In the genomic region with DNA sequence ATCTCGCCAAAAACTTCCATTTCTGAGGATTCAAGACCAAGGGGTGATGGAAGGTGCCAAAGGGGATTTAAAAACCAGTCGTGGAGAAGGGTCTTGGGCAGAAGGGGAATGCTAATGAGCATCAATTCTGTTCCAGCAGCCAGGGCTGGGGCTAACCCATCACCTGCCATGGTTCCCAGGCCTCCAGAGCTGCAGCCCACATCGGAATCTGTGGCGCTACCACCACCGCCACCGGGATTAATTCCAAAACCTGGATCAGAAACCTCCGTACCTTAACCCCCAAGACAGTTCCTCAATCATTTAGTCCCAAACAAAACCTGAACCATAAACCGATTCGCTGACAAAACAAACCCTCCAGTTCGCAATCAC, we compare ENCODE assay signal across 8 cellular contexts. TPM values are rescaled to one million over a fixed set of nuclear protein-coding genes. Genes with fewer than 3 reads are reported as not detected.
DNase-seq lines count a peak whose midpoint lies in the region; ATAC-seq and TF ChIP-seq lines count a peak whose summit lies in the region.

No MANE protein-coding gene starts in this region.

- H3K9me3 ChIP-seq in A673 (ENCODE audit: low read depth, low read length, poor library complexity, severe bottlenecking) = peaks cover 29% of the 10 kb centered on the region
- peaks cover 0 to 68% (median 0%) of the 10 kb centered on the region in 11 donors for H3K9me3 ChIP-seq in heart right ventricle
- peaks cover 71% of the 10 kb centered on the region for H3K9me3 ChIP-seq in psoas muscle

- H3K36me3 ChIP-seq in A673 (ENCODE audit: insufficient read depth, low read length, poor library complexity, severe bottlenecking) = peaks cover 12% of the 10 kb centered on the region
- peaks cover 0 to 25% (median 16%) of the 10 kb centered on the region in 9 donors for H3K36me3 ChIP-seq in heart right ventricle
- H3K36me3 ChIP-seq in psoas muscle (ENCODE audit: insufficient read depth in 1 of 2, low read depth in 1 of 2) = peaks cover 0 to 18% of the 10 kb centered on the region in 2 donors

- DNase-seq in A673 (ENCODE audit: low spot score) (peak; percentile 10), activated B cell treated with CpG ODN at 0.5 μM for 24 hours (no peak), heart right ventricle (no peak), psoas muscle (no peak), omental fat pad (ENCODE audit: low spot score) (no peak), ureter (ENCODE audit: low spot score) (no peak)

- WGBS in heart right ventricle, 2 donors = 4 to 7% methylated on average over 10 of the region's 10 CpGs
- 3 to 5% (median 5%) methylated on average over 10 of the region's 10 CpGs for WGBS in psoas muscle, 3 donors

- no peaks in the 10 kb centered on the region for H3K27me3 ChIP-seq in A673 (replicated peaks; ENCODE audit: insufficient read depth, low read depth, low read length, poor library complexity)
- H3K27me3 ChIP-seq in heart right ventricle = no peaks in the 10 kb centered on the region
- H3K27me3 ChIP-seq in psoas muscle (ENCODE audit: insufficient read depth in 3 of 3, low read length in 2 of 3) = peaks cover 0 to 1% (median 0%) of the 10 kb centered on the region in 3 donors

- H3K36me3 Mint-ChIP-seq in activated B cell treated with CpG ODN at 0.5 μM for 24 hours (ENCODE audit: low read depth) = peaks cover 37% of the 10 kb centered on the region

- TSS peak; percentile 71 for BruUV-seq in A673 (replicated peaks; lab: Mats Ljungman, UMichigan)

- H3K27ac Mint-ChIP-seq in activated B cell treated with CpG ODN at 0.5 μM for 24 hours = peak overlapping the region; percentile 99

- H3K4me1 Mint-ChIP-seq in activated B cell treated with CpG ODN at 0.5 μM for 24 hours = peaks cover 18% of the 10 kb centered on the region

- no peaks in the 10 kb centered on the region for H3K27me3 Mint-ChIP-seq in activated B cell treated with CpG ODN at 0.5 μM for 24 hours

- H3K4me3 ChIP-seq in A673 (ENCODE audit: low read depth, low read length, poor library complexity, severe bottlenecking) (peak overlapping the region; percentile 69), heart right ventricle (peak overlapping the region; percentile 60 to 84 (median 80)), psoas muscle (peak overlapping the region; percentile 79)

- H3K27ac ChIP-seq in A673 (ENCODE audit: low read depth, low read length, poor library complexity, severe bottlenecking) (peak overlapping the region; percentile 72), heart right ventricle (peak overlapping the region; percentile 62 to 92 (median 88)), psoas muscle (no peak overlapping the region)

- CTCF ChIA-PET in A673 (lab: Charles Lee) = no interaction called here
- CTCF ChIA-PET in activated B cell treated with CpG ODN at 0.5 μM for 24 hours (lab: Charles Lee) = interaction anchor here (1.2 kb wide), 1 partner anchor 13 kb away, joined by 3 read pairs; no protein-coding TSS in a partner anchor

- no peak for TF ChIP-seq CTCF in A673 (conservative IDR thresholded peaks at IDR 0.05; ENCODE audit: low read depth, low read length)
- TF ChIP-seq CTCF in activated B cell treated with CpG ODN at 0.5 μM for 24 hours (IDR thresholded peaks at IDR 0.05) = no peak
- no peak for TF ChIP-seq CTCF in heart right ventricle (IDR thresholded peaks at IDR 0.05)
- TF ChIP-seq CTCF in psoas muscle (IDR thresholded peaks at IDR 0.05) = no peak
- TF ChIP-seq CTCF in omental fat pad (IDR thresholded peaks at IDR 0.05) = no peak

- H3K4me1 ChIP-seq in A673 (ENCODE audit: insufficient read depth, low read length, poor library complexity, severe bottlenecking) (no peaks in the 10 kb centered on the region), heart right ventricle (peaks cover 0 to 23% (median 9%) of the 10 kb centered on the region in 9 donors), psoas muscle (peaks cover 3% of the 10 kb centered on the region)

- ATAC-seq in GM21390 (IDR thresholded peaks at IDR 0.05; ENCODE audit: unreplicated experiment) (peak; percentile 21), activated B cell treated with CpG ODN at 0.5 μM for 24 hours (ENCODE audit: low read depth) (no peak), heart right ventricle (peak; percentile 3 to 67 (median 46)), psoas muscle (peak; percentile 15 to 34 (median 23)), HG02870 (IDR thresholded peaks at IDR 0.05; ENCODE audit: unreplicated experiment) (no peak), omental fat pad (ENCODE audit: low FRiP score) (no peak)

- H3K4me3 Mint-ChIP-seq in activated B cell treated with CpG ODN at 0.5 μM for 24 hours = peak overlapping the region; percentile 93

- intact Hi-C loops in A673 (cut with micrococcal nuclease; ENCODE audit: unreplicated experiment) = no loop called here
- intact Hi-C loops in activated B cell treated with CpG ODN at 0.5 μM for 24 hours (cut with micrococcal nuclease) = loop anchor here (5.0 kb wide), 1 partner anchor 105 kb away; no protein-coding TSS in a partner anchor
- intact Hi-C loops in heart right ventricle (cut with DNase I) = loop anchor here in 2 of 10 donors (5.0 kb wide), 2 partner anchors 80 to 320 kb away; a partner anchor contains a TSS
- intact Hi-C loops in psoas muscle (cut with DNase I) = no loop called here

- POLR2A ChIA-PET in A673 (lab: Charles Lee; ENCODE audit: low non-redundant PET) = no interaction called here
- POLR2A ChIA-PET in activated B cell treated with CpG ODN at 0.5 μM for 24 hours (lab: Charles Lee) = interaction anchor here (0.7 to 1.8 kb wide), 5 partner anchors 9 to 182 kb away, joined by 3 to 15 read pairs (median 6); a partner anchor contains a TSS

- H3K9me3 Mint-ChIP-seq in activated B cell treated with CpG ODN at 0.5 μM for 24 hours = peaks cover 13% of the 10 kb centered on the region

RNA-seq across cellular contexts. Expression of a gene that starts 0.6 kb away (rescaled TPM):
- total RNA-seq in A673 (2021) = 10.2 and 11.4 TPM in 2 replicates
- 9.1 and 13.5 TPM in 2 replicates for total RNA-seq in activated B cell treated with CpG ODN at 0.5 μM for 24 hours
- 10 to 100 TPM in 5 of 10 donors, 1 to 10 TPM in 5; 8.1 to 13.7 (median 10.1) TPM for total RNA-seq in heart right ventricle
- polyA plus RNA-seq in heart right ventricle = 1 to 10 TPM; 2.6 to 5.5 TPM
- total RNA-seq in psoas muscle = 1 to 10 TPM; 4.5 to 7.4 (median 5.2) TPM
- polyA plus RNA-seq in psoas muscle = 1 to 10 TPM; 1.5 to 8.2 (median 3.3) TPM
- total RNA-seq in omental fat pad = 10 to 100 TPM in 1 of 4 donors, 1 to 10 TPM in 3; 7.0 to 12.8 (median 8.6) TPM
- 14.9 TPM for total RNA-seq in ureter

RNA-seq across cellular contexts. Expression of a gene that starts 20.8 kb away (rescaled TPM):
- 9.7 and 12.5 TPM in 2 replicates for total RNA-seq in A673 (2021)
- 14.0 and 14.3 TPM in 2 replicates for total RNA-seq in activated B cell treated with CpG ODN at 0.5 μM for 24 hours
- 1 to 10 TPM; 6.1 to 8.4 (median 6.8) TPM for total RNA-seq in heart right ventricle
- 1 to 10 TPM; 3.0 to 3.4 TPM for polyA plus RNA-seq in heart right ventricle
- 1 to 10 TPM; 3.8 to 6.2 (median 4.5) TPM for total RNA-seq in psoas muscle
- polyA plus RNA-seq in psoas muscle = 1 to 10 TPM; 3.3 to 7.7 (median 3.4) TPM
- total RNA-seq in omental fat pad = 10 to 100 TPM in 1 of 4 donors, 1 to 10 TPM in 3; 6.8 to 12.7 (median 8.3) TPM
- 10.0 TPM for total RNA-seq in ureter

RNA-seq across cellular contexts. Expression of a gene that starts 20.8 kb away (rescaled TPM):
- total RNA-seq in A673 (2021) (7.2 TPM in 2 replicates), activated B cell treated with CpG ODN at 0.5 μM for 24 hours (32.2 and 35.2 TPM in 2 replicates), heart right ventricle (10 to 100 TPM in 1 of 10 donors, 1 to 10 TPM in 9; 5.3 to 10.1 (median 7.5) TPM), psoas muscle (1 to 10 TPM; 2.9 to 7.2 (median 4.9) TPM), omental fat pad (10 to 100 TPM in 1 of 4 donors, 1 to 10 TPM in 3; 8.3 to 15.4 (median 8.7) TPM), ureter (23.3 TPM)
- polyA plus RNA-seq in heart right ventricle (1 to 10 TPM; 4.6 to 6.7 TPM), psoas muscle (10 to 100 TPM in 1 of 3 donors, 1 to 10 TPM in 2; 3.5 to 12.7 (median 7.2) TPM)

RNA-seq across cellular contexts. Expression of a gene that starts 41.2 kb away (rescaled TPM):
- total RNA-seq in A673 (2021) (12.6 and 13.2 TPM in 2 replicates), activated B cell treated with CpG ODN at 0.5 μM for 24 hours (18.1 and 18.4 TPM in 2 replicates), heart right ventricle (10 to 100 TPM in 2 of 10 donors, 1 to 10 TPM in 8; 5.1 to 11.4 (median 8.7) TPM), psoas muscle (1 to 10 TPM; 3.1 to 6.4 (median 4.5) TPM), omental fat pad (10 to 100 TPM in 3 of 4 donors, 1 to 10 TPM in 1; 7.3 to 15.3 (median 11.7) TPM), ureter (19.7 TPM)
- polyA plus RNA-seq in heart right ventricle (10 to 100 TPM in 1 of 2 donors, 1 to 10 TPM in 1; 3.8 to 14.4 TPM), psoas muscle (1 to 10 TPM; 3.4 to 6.6 (median 4.2) TPM)

Comparison
In these comparisons a context has a peak if more than half of its experiments do, and no peak if none do; other contexts are left out.
1. ATAC-seq: peak in GM21390 (single experiment), heart right ventricle (8 of 8) and psoas muscle (4 of 4); none in activated B cell treated with CpG ODN at 0.5 μM for 24 hours (single experiment), HG02870 (single experiment) and omental fat pad (single experiment).
2. Peak in every context shown above with its lines, with median percentiles within 50 percentile points of each other: H3K4me3 ChIP-seq.